ENCODE assay signal across 20 cellular contexts in genomic region chr7:151551820-151552219, GRCh38. TPM values are rescaled to one million over a fixed set of nuclear protein-coding genes. Genes with fewer than 3 reads are reported as not detected.
DNase-seq lines count a peak whose midpoint lies in the region; ATAC-seq and TF ChIP-seq lines count a peak whose summit lies in the region.
"Had no signal": no experiment of that assay in that cellular context is flagged by ENCODE, and none has a peak within 500 bp of the region (broad histone marks: within the 10 kb centered on the region; RNA-seq: fewer than 3 reads in every experiment).

No MANE protein-coding gene starts in this region.

- H3K36me3 ChIP-seq in testis (ENCODE audit: low read depth, missing control alignments) = no peaks in the 10 kb centered on the region
- H3K36me3 ChIP-seq: neutrophil, WERI-Rb-1 had no signal

- ATAC-seq in HG03108 (IDR thresholded peaks at IDR 0.05; ENCODE audit: unreplicated experiment) = no peak
- ATAC-seq: sciatic nerve had no signal

- peak; percentile 23 for DNase-seq in ELF-1 (ENCODE audit: low read depth, low spot score)
- peak; percentile 42 for DNase-seq in NCI-H69 (lab: John Stamatoyannopoulos, UW)
- peak; percentile 9 for DNase-seq in fibroblast of the aortic adventitia (ENCODE audit: low read depth)
- peak; percentile 16 for DNase-seq in renal cortical epithelial cell (ENCODE audit: low read depth)
- no peak for DNase-seq in GM03348 (ENCODE audit: low spot score)
- no peak for DNase-seq in testis
- DNase-seq: activated CD4-positive, alpha-beta T cell treated with anti-CD3 and anti-CD28 coated beads, Interleukin-2, amount 50 U/mL, for 48 hours; activated naive CD4-positive, alpha-beta T cell treated with anti-CD3 and anti-CD28 coated beads for 36 hours; activated T-cell treated with anti-CD3 and anti-CD28 coated beads, Interleukin-2, amount 50 U/mL, for 1 hour; AML-193; cerebellar nuclear complex; effector memory CD8-positive, alpha-beta T cell; kidney glomerular epithelial cell; NCI-H2227 treated with DMSO at 0.1 percent for 48 hours; WERI-Rb-1 had no signal

- no peak for TF ChIP-seq CTCF in fibroblast of the aortic adventitia (IDR thresholded peaks at IDR 0.05; ENCODE audit: insufficient read depth, low read length)
- TF ChIP-seq CTCF in testis (IDR thresholded peaks at IDR 0.05) = no peak

- 88 to 89% methylated on average over 7 of the region's 7 CpGs for WGBS in testis, 2 donors

- no peaks in the 10 kb centered on the region for H3K4me1 ChIP-seq in testis

- no peaks in the 10 kb centered on the region for H3K9me3 ChIP-seq in testis
- H3K9me3 ChIP-seq: Caco-2, neutrophil had no signal

- TF ChIP-seq POLR2A in testis (IDR thresholded peaks at IDR 0.05) = no peak

- H3K4me3 ChIP-seq in fibroblast of the aortic adventitia (ENCODE audit: low read depth, low read length) (no peak overlapping the region), testis (no peak overlapping the region)

- no peaks in the 10 kb centered on the region for H3K27me3 ChIP-seq in testis

- intact Hi-C loops in testis (cut with DNase I; ENCODE audit: low total_unique reads) = no loop called here

- H3K27ac ChIP-seq in testis = no peak overlapping the region
- H3K27ac ChIP-seq: KMS-11, neutrophil, WERI-Rb-1 had no signal

RNA-seq across cellular contexts. Expression of gene RHEB, which starts 32.1 kb away (rescaled TPM):
- total RNA-seq in fibroblast of the aortic adventitia (ENCODE audit: low replicate concordance) = 98.8 and 173 TPM in 2 replicates
- total RNA-seq in renal cortical epithelial cell = 84.8 and 115 TPM in 2 replicates
- total RNA-seq in testis = 10 to 100 TPM; 59.4 to 74.6 TPM
- 88.1 TPM for polyA plus RNA-seq in testis (ENCODE audit: insufficient read depth, low read depth, low replicate concordance)

Comparison
In these comparisons a context has a peak if more than half of its experiments do, and no peak if none do; other contexts are left out.
1. DNase-seq: peak in ELF-1 (single experiment), NCI-H69 (single experiment), fibroblast of the aortic adventitia (single experiment) and renal cortical epithelial cell (single experiment); none in GM03348 (single experiment) and testis (single experiment).